Comparison of ENCODE assay signal across 10 cellular contexts in the genomic region with DNA sequence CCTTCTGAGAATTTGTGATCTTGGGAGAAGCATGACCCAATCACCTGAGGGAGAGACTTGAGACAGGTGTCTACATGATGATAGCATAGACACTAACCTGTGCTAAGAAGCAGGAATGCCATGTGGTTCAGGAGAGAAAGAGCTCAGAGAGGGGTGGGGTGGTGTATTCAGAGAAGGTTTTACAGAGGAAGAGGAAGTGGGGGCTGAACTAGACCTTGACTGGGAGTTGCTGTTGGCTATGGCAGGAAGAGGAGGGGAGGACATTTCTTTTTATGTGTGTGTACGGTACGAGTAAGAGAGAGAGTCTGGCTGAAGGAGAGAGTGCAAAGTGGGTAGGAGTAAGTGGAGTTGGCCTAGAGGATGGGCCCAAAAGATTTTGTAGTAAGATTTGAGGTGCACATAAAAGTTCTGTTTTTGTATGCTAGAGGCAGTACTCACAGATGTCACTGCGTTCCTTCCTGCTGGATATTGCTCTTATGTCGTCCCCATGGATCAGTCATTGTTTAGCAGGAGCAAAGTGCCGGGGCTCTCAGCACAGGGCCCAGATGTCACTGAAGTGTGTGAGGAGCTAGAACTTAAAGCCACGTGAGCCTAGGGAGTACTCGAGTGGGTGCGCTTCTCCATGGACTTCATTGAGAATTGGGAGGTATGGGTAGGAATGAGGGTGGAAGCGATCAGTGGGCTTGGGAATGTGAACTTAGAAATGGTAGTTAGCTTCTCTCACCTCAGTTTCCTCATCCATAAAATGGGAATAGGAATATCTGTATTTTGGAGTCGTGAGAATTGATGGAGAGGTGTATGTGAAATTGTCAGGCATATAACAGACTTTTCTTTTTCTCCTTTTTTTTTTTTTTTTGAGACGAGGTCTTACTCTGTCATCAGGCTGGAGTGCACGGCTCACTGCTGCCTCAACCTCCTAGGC. TPM values are rescaled to one million over a fixed set of nuclear protein-coding genes. Genes with fewer than 3 reads are reported as not detected.
DNase-seq lines count a peak whose midpoint lies in the region; ATAC-seq and TF ChIP-seq lines count a peak whose summit lies in the region.
"Had no signal": no experiment of that assay in that cellular context is flagged by ENCODE, and none has a peak within 500 bp of the region (broad histone marks: within the 10 kb centered on the region; RNA-seq: fewer than 3 reads in every experiment).

No MANE protein-coding gene starts in this region.

- no peaks in the 10 kb centered on the region for H3K9me3 Mint-ChIP-seq in CD4-positive, CD25-positive, alpha-beta regulatory T cell
- no peaks in the 10 kb centered on the region for H3K9me3 Mint-ChIP-seq in activated CD4-positive, alpha-beta memory T cell treated with anti-CD3 and anti-CD28 coated beads for 36 hours

- TF ChIP-seq CTCF in HEK293 (tag by site-specific recombination; IDR thresholded peaks at IDR 0.05) (no peak), lung (IDR thresholded peaks at IDR 0.05; ENCODE audit: control extremely low read depth, extremely low read depth) (no peak)

- 67 to 72% methylated on average over 12 of the region's 12 CpGs for WGBS in lung, 2 donors

- no peaks in the 10 kb centered on the region for H3K27me3 Mint-ChIP-seq in CD4-positive, CD25-positive, alpha-beta regulatory T cell
- no peaks in the 10 kb centered on the region for H3K27me3 Mint-ChIP-seq in activated CD4-positive, alpha-beta memory T cell treated with anti-CD3 and anti-CD28 coated beads for 36 hours

- H3K36me3 ChIP-seq in CD4-positive, CD25-positive, alpha-beta regulatory T cell (ENCODE audit: control insufficient read depth, insufficient read depth, low read length): peaks cover 27% of the 10 kb centered on the region
- peaks cover 15 to 71% of the 10 kb centered on the region in 2 experiments; a peak in 2 of 3 replicates for H3K36me3 ChIP-seq in HEK293 (ENCODE audit: control insufficient read depth in 2 of 2, insufficient read depth in 1 of 2, low read length in 2 of 2)
- peaks cover 12 to 19% of the 10 kb centered on the region in 2 donors for H3K36me3 ChIP-seq in lung (ENCODE audit: control insufficient read depth in 2 of 2, insufficient read depth in 2 of 2, low read length in 2 of 2)

- H3K4me3 Mint-ChIP-seq in CD4-positive, CD25-positive, alpha-beta regulatory T cell: peak overlapping the region; percentile 74 to 88 (median 84)
- H3K4me3 Mint-ChIP-seq in activated CD4-positive, alpha-beta memory T cell treated with anti-CD3 and anti-CD28 coated beads for 36 hours: peak overlapping the region; percentile 58

- CTCF ChIA-PET in HEK293 (lab: Yijun Ruan, JAX): interaction anchor here (0.8 to 1.3 kb wide), 3 partner anchors 10 to 25 kb away, joined by 3 to 5 read pairs (median 3); no protein-coding TSS in a partner anchor
- CTCF ChIA-PET in activated CD4-positive, alpha-beta memory T cell treated with anti-CD3 and anti-CD28 coated beads for 36 hours (lab: Charles Lee): interaction anchor here (1.3 to 15.3 kb wide), 5 partner anchors 10 to 43 kb away, joined by 3 to 237 read pairs (median 4); a partner anchor contains a TSS

- peaks cover 28 to 100% (median 83%) of the 10 kb centered on the region in 4 donors for H3K4me1 Mint-ChIP-seq in CD4-positive, CD25-positive, alpha-beta regulatory T cell
- peaks cover 94% of the 10 kb centered on the region for H3K4me1 Mint-ChIP-seq in activated CD4-positive, alpha-beta memory T cell treated with anti-CD3 and anti-CD28 coated beads for 36 hours (ENCODE audit: low read depth)

- H3K27ac Mint-ChIP-seq in CD4-positive, CD25-positive, alpha-beta regulatory T cell: peak overlapping the region; percentile 86 to 92 (median 89)
- peak overlapping the region; percentile 89 for H3K27ac Mint-ChIP-seq in activated CD4-positive, alpha-beta memory T cell treated with anti-CD3 and anti-CD28 coated beads for 36 hours

- DNase-seq in CD4-positive, CD25-positive, alpha-beta regulatory T cell: peak in 2 of 3 donors; percentile 60 to 85
- peak; percentile 40 for DNase-seq in activated CD4-positive, alpha-beta memory T cell treated with anti-CD3 and anti-CD28 coated beads for 36 hours
- no peak for DNase-seq in lung (ENCODE audit: low spot score)
- DNase-seq in C1 segment of cervical spinal cord (lab: John Stamatoyannopoulos, UW): no peak
- no peak for DNase-seq in HUDEP-2 (lab: John Stamatoyannopoulos, UW; ENCODE audit: unreplicated experiment in 76 of 76)
- DNase-seq: testis had no signal

- H3K4me3 ChIP-seq in CD4-positive, CD25-positive, alpha-beta regulatory T cell (ENCODE audit: low read depth, low read length): peak overlapping the region; percentile 82
- no peak overlapping the region for H3K4me3 ChIP-seq in HEK293 (ENCODE audit: low read depth, low read length)
- no peak overlapping the region for H3K4me3 ChIP-seq in lung
- H3K4me3 ChIP-seq: SK-N-MC, testis had no signal

- peaks cover 59% of the 10 kb centered on the region for H3K36me3 Mint-ChIP-seq in CD4-positive, CD25-positive, alpha-beta regulatory T cell
- peaks cover 57% of the 10 kb centered on the region for H3K36me3 Mint-ChIP-seq in activated CD4-positive, alpha-beta memory T cell treated with anti-CD3 and anti-CD28 coated beads for 36 hours

- intact Hi-C loops in activated CD4-positive, alpha-beta memory T cell treated with anti-CD3 and anti-CD28 coated beads for 36 hours (cut with micrococcal nuclease): loop anchor here (1.0 kb wide), 2 partner anchors 16 to 21 kb away; no protein-coding TSS in a partner anchor

- H3K27me3 ChIP-seq in CD4-positive, CD25-positive, alpha-beta regulatory T cell (ENCODE audit: control insufficient read depth, insufficient read depth, low read length): no peaks in the 10 kb centered on the region
- no peaks in the 10 kb centered on the region for H3K27me3 ChIP-seq in lung (ENCODE audit: control insufficient read depth, insufficient read depth)
- H3K27me3 ChIP-seq: testis had no signal

- H3K27ac ChIP-seq in CD4-positive, CD25-positive, alpha-beta regulatory T cell (ENCODE audit: insufficient read depth, low read length, poor library complexity, severe bottlenecking): peak overlapping the region; percentile 74
- H3K27ac ChIP-seq in HEK293 (ENCODE audit: extremely low read depth, low read depth, low read length) (no peak overlapping the region), lung (ENCODE audit: low read depth in 1 of 2, low read length in 1 of 2) (peak overlapping the region; percentile 14 to 16)
- H3K27ac ChIP-seq: SK-N-MC had no signal

- peak; percentile 58 to 64 for ATAC-seq in CD4-positive, CD25-positive, alpha-beta regulatory T cell (ENCODE audit: low read depth in 2 of 2)
- ATAC-seq in lung (ENCODE audit: insufficient read depth, low FRiP score) (no peak), HG03571 (IDR thresholded peaks at IDR 0.05; ENCODE audit: unreplicated experiment) (no peak), HG02642 (IDR thresholded peaks at IDR 0.05; ENCODE audit: poor library complexity, unreplicated experiment) (no peak)

- peaks cover 98% of the 10 kb centered on the region for H3K4me1 ChIP-seq in CD4-positive, CD25-positive, alpha-beta regulatory T cell (ENCODE audit: control insufficient read depth, insufficient read depth, low read length, poor library complexity, severe bottlenecking)
- no peaks in the 10 kb centered on the region for H3K4me1 ChIP-seq in HEK293 (ENCODE audit: control insufficient read depth, insufficient read depth, low read length)
- H3K4me1 ChIP-seq in lung (ENCODE audit: control insufficient read depth in 2 of 2, insufficient read depth in 2 of 2, low read length in 2 of 2): peaks cover 28 to 32% of the 10 kb centered on the region in 2 donors

- POLR2A ChIA-PET in HEK293 (lab: Yijun Ruan, JAX): interaction anchor here (0.6 to 1.4 kb wide), 3 partner anchors 12 to 24 kb away, joined by 3 to 7 read pairs (median 3); a partner anchor contains a TSS
- POLR2A ChIA-PET in activated CD4-positive, alpha-beta memory T cell treated with anti-CD3 and anti-CD28 coated beads for 36 hours (lab: Charles Lee): interaction anchor here (1.1 to 4.2 kb wide), 3 partner anchors 11 to 22 kb away, joined by 4 to 23 read pairs (median 8); a partner anchor contains a TSS

- H3K9me3 ChIP-seq in CD4-positive, CD25-positive, alpha-beta regulatory T cell (ENCODE audit: control insufficient read depth in 2 of 2, low read length in 2 of 2): no peaks in the 10 kb centered on the region
- H3K9me3 ChIP-seq in HEK293 (ENCODE audit: control insufficient read depth, insufficient read depth, low read depth, low read length) (no peaks in the 10 kb centered on the region), lung (ENCODE audit: control insufficient read depth in 2 of 2, insufficient read depth in 1 of 2, low read length in 1 of 2) (peaks cover 0 to 1% of the 10 kb centered on the region in 2 donors)
- H3K9me3 ChIP-seq: testis had no signal

TF ChIP-seq in HEK293, 187 proteins besides CTCF, POLR2A, EP300 and RAD21 (continues in another document):
- TF ChIP-seq PRDM1 (tag by site-specific recombination; IDR thresholded peaks at IDR 0.05) (0 out of 2 replicates have a peak, but pooled peaks have one; percentile 17), ZNF837 (tag by site-specific recombination; IDR thresholded peaks at IDR 0.05) (no peak)

RNA-seq across cellular contexts. Expression of a gene that starts 22.1 kb away (rescaled TPM):
- 141 TPM for total RNA-seq in CD4-positive, CD25-positive, alpha-beta regulatory T cell
- 10 to 100 TPM; 10.7 to 21.4 (median 17.4) TPM for polyA plus RNA-seq in CD4-positive, CD25-positive, alpha-beta regulatory T cell
- total RNA-seq in activated CD4-positive, alpha-beta memory T cell treated with anti-CD3 and anti-CD28 coated beads for 36 hours: 10 to 100 TPM; 62.8 to 63.8 TPM
- 10 to 100 TPM; 25.8 to 36.2 TPM for total RNA-seq in lung
- polyA plus RNA-seq in lung: 10 to 100 TPM in 1 of 2 donors, 1 to 10 TPM in 1; 8.9 to 14.2 TPM

RNA-seq across cellular contexts. Expression of a gene that starts 24.3 kb away (rescaled TPM):
- 38.4 TPM for total RNA-seq in CD4-positive, CD25-positive, alpha-beta regulatory T cell
- 10 to 100 TPM; 23.7 to 28.0 (median 26.8) TPM for polyA plus RNA-seq in CD4-positive, CD25-positive, alpha-beta regulatory T cell
- 10 to 100 TPM; 20.6 to 22.2 TPM for total RNA-seq in activated CD4-positive, alpha-beta memory T cell treated with anti-CD3 and anti-CD28 coated beads for 36 hours
- total RNA-seq in lung: 10 to 100 TPM; 17.3 to 18.9 TPM
- 1 to 10 TPM; 6.3 to 6.6 TPM for polyA plus RNA-seq in lung

RNA-seq across cellular contexts. Expression of a gene that starts 24.4 kb away (rescaled TPM):
- 53.8 TPM for total RNA-seq in CD4-positive, CD25-positive, alpha-beta regulatory T cell
- polyA plus RNA-seq in CD4-positive, CD25-positive, alpha-beta regulatory T cell: 10 to 100 TPM; 32.4 to 34.8 (median 34.1) TPM
- 10 to 100 TPM; 60.4 to 62.8 TPM for total RNA-seq in activated CD4-positive, alpha-beta memory T cell treated with anti-CD3 and anti-CD28 coated beads for 36 hours
- 10 to 100 TPM; 38.6 to 55.5 TPM for total RNA-seq in lung
- polyA plus RNA-seq in lung: 10 to 100 TPM; 20.3 to 38.3 TPM

RNA-seq across cellular contexts. Expression of a gene that starts 41.2 kb away (rescaled TPM):
- 9.4 TPM for total RNA-seq in CD4-positive, CD25-positive, alpha-beta regulatory T cell
- polyA plus RNA-seq in CD4-positive, CD25-positive, alpha-beta regulatory T cell: 10 to 100 TPM in 1 of 4 donors, 1 to 10 TPM in 3; 7.5 to 10.3 (median 8.8) TPM
- 1 to 10 TPM; 8.0 to 8.7 TPM for total RNA-seq in activated CD4-positive, alpha-beta memory T cell treated with anti-CD3 and anti-CD28 coated beads for 36 hours
- total RNA-seq in lung: 10 to 100 TPM; 15.6 to 42.4 TPM
- 10 to 100 TPM; 11.0 to 23.7 TPM for polyA plus RNA-seq in lung

RNA-seq across cellular contexts. Expression of a gene that starts 50.5 kb away (rescaled TPM):
- not detected for total RNA-seq in CD4-positive, CD25-positive, alpha-beta regulatory T cell
- under 1 TPM; 0.10 to 0.99 (median 0.33) TPM for polyA plus RNA-seq in CD4-positive, CD25-positive, alpha-beta regulatory T cell
- total RNA-seq in activated CD4-positive, alpha-beta memory T cell treated with anti-CD3 and anti-CD28 coated beads for 36 hours: under 1 TPM; 0.27 to 0.59 TPM
- total RNA-seq in lung: 10 to 100 TPM; 43.8 to 65.5 TPM
- 10 to 100 TPM; 22.5 to 34.8 TPM for polyA plus RNA-seq in lung

Comparison
In these comparisons a context has a peak if more than half of its experiments do, and no peak if none do; other contexts are left out.
1. ATAC-seq: peak in CD4-positive, CD25-positive, alpha-beta regulatory T cell (2 of 2); none in lung (single experiment), HG03571 (single experiment) and HG02642 (single experiment).
2. DNase-seq: peak in CD4-positive, CD25-positive, alpha-beta regulatory T cell (2 of 3) and activated CD4-positive, alpha-beta memory T cell treated with anti-CD3 and anti-CD28 coated beads for 36 hours (single experiment); none in lung (single experiment), C1 segment of cervical spinal cord (0 of 14) and HUDEP-2 (0 of 76).